Comparison of ENCODE assay signal across 10 cellular contexts in the genomic region with DNA sequence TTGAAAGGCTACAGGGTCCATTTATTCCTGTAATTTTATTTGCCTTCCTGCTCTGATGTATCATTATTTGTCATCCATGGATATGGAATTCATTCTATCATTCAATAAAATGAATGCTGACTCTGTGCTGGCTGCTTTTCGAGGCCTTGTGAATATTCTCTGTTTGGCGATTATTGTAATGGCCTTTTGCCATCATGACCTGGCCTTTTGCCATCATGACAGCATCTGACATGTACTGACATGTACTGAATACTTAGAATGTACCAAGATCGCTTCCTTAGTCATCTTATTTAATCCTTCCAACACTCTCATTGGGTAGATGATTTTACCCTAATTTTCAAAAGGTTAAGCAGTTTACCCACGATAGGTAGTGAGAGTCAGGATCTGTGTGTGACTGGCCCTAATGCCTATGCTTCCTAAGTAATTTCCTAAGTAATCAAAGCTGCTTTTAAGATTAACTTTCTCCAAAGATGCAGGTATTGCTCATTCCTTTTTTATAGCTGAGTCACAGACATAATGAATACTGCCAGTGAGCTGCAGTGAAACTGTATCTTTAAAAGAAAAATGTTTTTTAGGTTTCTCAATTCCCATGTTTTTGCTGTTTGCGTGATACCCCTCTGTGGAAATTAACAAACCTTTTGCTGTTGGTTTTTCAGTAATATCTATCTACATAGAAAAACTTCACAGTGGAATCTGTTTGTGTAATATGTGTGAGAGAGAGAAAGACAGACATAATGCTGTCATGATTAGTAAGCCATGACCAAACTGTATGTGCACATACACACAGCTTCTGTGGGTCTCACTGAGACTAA.
DNase-seq lines count a peak whose midpoint lies in the region; ATAC-seq and TF ChIP-seq lines count a peak whose summit lies in the region.
"Had no signal": no experiment of that assay in that cellular context is flagged by ENCODE, and none has a peak within 500 bp of the region (broad histone marks: within the 10 kb centered on the region; RNA-seq: fewer than 3 reads in every experiment).

No MANE protein-coding gene starts in this region.

- H2AFZ ChIP-seq in ACC112 (ENCODE audit: low read length, unreplicated experiment) (peak overlapping the region; percentile 44), HCT116 (ENCODE audit: low read depth, low read length, poor library complexity, severe bottlenecking) (no peak overlapping the region)

- DNase-seq in HCT116 (ENCODE audit: low read depth, low spot score) (no peak), adipocyte (ENCODE audit: low read depth) (peak; percentile 75), right cardiac atrium (peak in 1 of 3 donors; percentile 21), NCI-H146 (lab: John Stamatoyannopoulos, UW) (no peak), NCI-H1417 treated with DMSO at 0.1 percent for 48 hours (lab: John Stamatoyannopoulos, UW) (no peak)
- DNase-seq: effector CD8-positive, alpha-beta T cell had no signal

- intact Hi-C loops in HCT116 (cut with micrococcal nuclease) (no loop called here), right cardiac atrium (cut with DNase I) (loop anchor here in 1 of 4 donors (10.0 kb wide), 1 partner anchor 129 kb away; the partner anchor contains the start of gene CERS6)

- BruUV-seq in HCT116 (replicated peaks; lab: Mats Ljungman, UMichigan), result no TSS peak

- H3K27me3 ChIP-seq in ACC112 (ENCODE audit: insufficient read depth, low read length) (no peaks in the 10 kb centered on the region), HCT116 (ENCODE audit: insufficient read depth, low read length) (no peaks in the 10 kb centered on the region), adipocyte (replicated peaks; ENCODE audit: control insufficient read depth, insufficient read depth, low read length) (no peaks in the 10 kb centered on the region), right cardiac atrium (ENCODE audit: control insufficient read depth, insufficient read depth) (no peaks in the 10 kb centered on the region)

- peaks cover 27% of the 10 kb centered on the region for H3K4me1 ChIP-seq in ACC112 (ENCODE audit: control insufficient read depth, insufficient read depth, low read length, unreplicated experiment)
- peaks cover 5 to 20% of the 10 kb centered on the region in 2 experiments; a peak in 3 of 4 replicates for H3K4me1 ChIP-seq in HCT116 (ENCODE audit: control insufficient read depth in 1 of 2, insufficient read depth in 2 of 2, low read length in 2 of 2)
- H3K4me1 ChIP-seq in adipocyte (ENCODE audit: control insufficient read depth, insufficient read depth, low read length), result peaks cover 25% of the 10 kb centered on the region
- peaks cover 2% of the 10 kb centered on the region for H3K4me1 ChIP-seq in right cardiac atrium (ENCODE audit: control insufficient read depth, insufficient read depth, low read length)
- H3K4me1 ChIP-seq: prostate gland had no signal

- TF ChIP-seq POLR2A in HCT116 (IDR thresholded peaks at IDR 0.05; ENCODE audit: borderline replicate concordance, extremely low read depth, insufficient read depth, insufficient read length), result no peak

- H3K9me3 ChIP-seq in HCT116 (ENCODE audit: control insufficient read depth in 1 of 2, insufficient read depth in 1 of 2, low read depth in 1 of 2, low read length in 2 of 2) (no peaks in the 10 kb centered on the region), adipocyte (ENCODE audit: control insufficient read depth, low read length) (no peaks in the 10 kb centered on the region), right cardiac atrium (ENCODE audit: control insufficient read depth, low read length) (no peaks in the 10 kb centered on the region)
- H3K9me3 ChIP-seq: prostate gland had no signal

- CTCF ChIA-PET in HCT116 (lab: Charles Lee), result no interaction called here

- RAD21 ChIA-PET in HCT116 (lab: Charles Lee; ENCODE audit: low non-redundant PET in 1 of 2, low total read pairs in 2 of 2, uncharacterized antibody in 2 of 2, unreplicated experiment in 2 of 2), result no interaction called here

- POLR2A ChIA-PET in HCT116 (lab: Charles Lee), result no interaction called here

- H3K4me3 ChIP-seq in ACC112 (ENCODE audit: low read depth, low read length) (peak overlapping the region; percentile 54), HCT116 (replicated peaks in 1 of 2; ENCODE audit: low read depth in 1 of 2, low read length in 2 of 2) (no peak overlapping the region), adipocyte (ENCODE audit: low read length) (peak overlapping the region; percentile 34), right cardiac atrium (ENCODE audit: low read length) (no peak overlapping the region)
- H3K4me3 ChIP-seq: prostate gland had no signal

- WGBS in right cardiac atrium, result 38% methylated on average over 5 of the region's 5 CpGs

- peak overlapping the region; percentile 39 for H3K4me2 ChIP-seq in HCT116 (ENCODE audit: low read length)

- H3K9ac ChIP-seq in HCT116 (ENCODE audit: low read length) (no peak overlapping the region), adipocyte (ENCODE audit: low read length) (peak overlapping the region; percentile 51)

- H3K36me3 ChIP-seq in ACC112 (ENCODE audit: insufficient read depth, low read length) (no peaks in the 10 kb centered on the region), HCT116 (ENCODE audit: control insufficient read depth in 1 of 2, insufficient read depth in 2 of 2, low read length in 2 of 2) (no peaks in the 10 kb centered on the region), adipocyte (ENCODE audit: control insufficient read depth, insufficient read depth, low read length, severe bottlenecking) (no peaks in the 10 kb centered on the region)
- H3K36me3 ChIP-seq: prostate gland had no signal

- H3K79me2 ChIP-seq in ACC112 (ENCODE audit: control insufficient read depth, insufficient read depth, low read length, unreplicated experiment), result peaks cover 22% of the 10 kb centered on the region
- peaks cover 13% of the 10 kb centered on the region; the same call in 1 of the 2 replicates for H3K79me2 ChIP-seq in HCT116 (ENCODE audit: insufficient read depth, low read length)

- H3K9me2 ChIP-seq in HCT116 (ENCODE audit: insufficient read depth), result no peaks in the 10 kb centered on the region

- TF ChIP-seq RAD21 in HCT116 (IDR thresholded peaks at IDR 0.05; ENCODE audit: low read depth), result no peak

- peak; percentile 25; the same call in 1 of the 2 replicates for ATAC-seq in HCT116
- ATAC-seq in right cardiac atrium, result peak; percentile 26 to 39
- ATAC-seq in HG03135 (IDR thresholded peaks at IDR 0.05; ENCODE audit: unreplicated experiment), result no peak
- ATAC-seq in HG03342 (IDR thresholded peaks at IDR 0.05; ENCODE audit: unreplicated experiment), result no peak

- H3K27ac ChIP-seq in ACC112 (ENCODE audit: low read depth, low read length) (peak overlapping the region; percentile 93), HCT116 (ENCODE audit: low read depth, low read length) (peak overlapping the region; percentile 42; the same call in 1 of the 2 replicates), right cardiac atrium (ENCODE audit: low read length) (no peak overlapping the region)
- H3K27ac ChIP-seq: prostate gland had no signal

- peaks cover 4% of the 10 kb centered on the region; the same call in 1 of the 2 replicates for H4K20me1 ChIP-seq in HCT116 (ENCODE audit: insufficient read depth)

- no peak for TF ChIP-seq CTCF in HCT116 (IDR thresholded peaks at IDR 0.05 in 2 of 3, conservative IDR thresholded peaks at IDR 0.05 in 1 of 3; ENCODE audit: borderline replicate concordance in 1 of 3, insufficient read depth in 1 of 3, low read depth in 2 of 3, low read length in 2 of 3)

TF ChIP-seq in HCT116, 20 proteins besides CTCF, POLR2A, EP300 and RAD21:
- TF ChIP-seq TCF7L2 (IDR thresholded peaks at IDR 0.05; ENCODE audit: borderline replicate concordance, extremely low read depth, insufficient read depth, insufficient read length), result no peak
- no peak for TF ChIP-seq SIN3A (IDR thresholded peaks at IDR 0.05; ENCODE audit: low read depth)
- no peak for TF ChIP-seq YY1 (IDR thresholded peaks at IDR 0.05; ENCODE audit: extremely low read depth, insufficient replicate concordance, low read depth, low read length)
- TF ChIP-seq FOSL1 (IDR thresholded peaks at IDR 0.05; ENCODE audit: low read depth), result peak; percentile 56
- no peak for TF ChIP-seq EZH2 (IDR thresholded peaks at IDR 0.05)
- no peak for TF ChIP-seq ELF1 (IDR thresholded peaks at IDR 0.05; ENCODE audit: borderline replicate concordance, low read depth)
- no peak for TF ChIP-seq EGR1 (IDR thresholded peaks at IDR 0.05; ENCODE audit: low read depth)
- no peak for TF ChIP-seq MAX (IDR thresholded peaks at IDR 0.05)
- TF ChIP-seq ZFX (IDR thresholded peaks at IDR 0.05), result no peak

Comparison
In these comparisons a context has a peak if more than half of its experiments do, and no peak if none do; other contexts are left out.
1. H3K4me3 ChIP-seq: peak in ACC112 (single experiment) and adipocyte (single experiment); none in HCT116 (0 of 2) and right cardiac atrium (single experiment).
2. ATAC-seq: peak in HCT116 (single experiment) and right cardiac atrium (2 of 2); none in HG03135 (single experiment) and HG03342 (single experiment).